Comparison of ENCODE assay signal across 27 cellular contexts in genomic region chr9:2496160-2496559, GRCh38.
"Had no signal": no experiment of that assay in that cellular context is flagged by ENCODE, and none has a peak within 500 bp of the region (broad histone marks: within the 10 kb centered on the region; RNA-seq: fewer than 3 reads in every experiment).

No MANE protein-coding gene starts in this region.

- H3K27me3 Mint-ChIP-seq: activated CD4-positive, alpha-beta memory T cell treated with anti-CD3 and anti-CD28 coated beads for 36 hours; activated CD4-positive, alpha-beta T cell treated with anti-CD3 and anti-CD28 coated beads, Interleukin-2, amount 10 ng/mL, durations not matched to agents 24 days and 14 days; activated naive CD8-positive, alpha-beta T cell treated with anti-CD3 and anti-CD28 coated beads, Interleukin-2, amount 50 U/mL, for 24 hours had no signal

- H3K4me3 Mint-ChIP-seq: activated CD4-positive, alpha-beta memory T cell treated with anti-CD3 and anti-CD28 coated beads for 36 hours; activated CD4-positive, alpha-beta T cell treated with anti-CD3 and anti-CD28 coated beads, Interleukin-2, amount 10 ng/mL, durations not matched to agents 24 days and 14 days; activated naive CD4-positive, alpha-beta T cell treated with anti-CD3 and anti-CD28 coated beads, Interleukin-2, amount 50 U/mL, for 24 hours; activated naive CD8-positive, alpha-beta T cell treated with anti-CD3 and anti-CD28 coated beads, Interleukin-2, amount 50 U/mL, for 24 hours; nephron progenitor cell; T-helper 17 cell had no signal

- H3K4me1 ChIP-seq: pancreas, prostate gland had no signal

- H3K36me3 ChIP-seq: left lung, pancreas, prostate gland, thoracic aorta, upper lobe of left lung had no signal

- H3K36me3 Mint-ChIP-seq: activated CD4-positive, alpha-beta memory T cell treated with anti-CD3 and anti-CD28 coated beads for 36 hours; activated naive CD4-positive, alpha-beta T cell treated with anti-CD3 and anti-CD28 coated beads, Interleukin-2, amount 50 U/mL, for 24 hours had no signal

- H3K27ac ChIP-seq: epithelial cell of prostate, left lung, pancreas, prostate gland, thoracic aorta, upper lobe of left lung had no signal

- H3K9me3 ChIP-seq: left lung, pancreas, prostate gland, thoracic aorta, upper lobe of left lung had no signal

- H3K4me1 Mint-ChIP-seq: activated CD4-positive, alpha-beta T cell treated with anti-CD3 and anti-CD28 coated beads, Interleukin-2, amount 10 ng/mL, durations not matched to agents 24 days and 14 days; activated naive CD4-positive, alpha-beta T cell treated with anti-CD3 and anti-CD28 coated beads, Interleukin-2, amount 50 U/mL, for 24 hours; activated naive CD8-positive, alpha-beta T cell treated with anti-CD3 and anti-CD28 coated beads, Interleukin-2, amount 50 U/mL, for 24 hours; T-helper 17 cell had no signal

- H3K4me3 ChIP-seq: left lung, pancreas, prostate gland, thoracic aorta, upper lobe of left lung had no signal

- DNase-seq: activated CD4-positive, alpha-beta memory T cell treated with anti-CD3 and anti-CD28 coated beads for 36 hours; activated CD4-positive, alpha-beta T cell treated with anti-CD3 and anti-CD28 coated beads, Interleukin-2, amount 10 ng/mL, durations not matched to agents 24 days and 14 days; activated CD4-positive, CD25-positive, alpha-beta regulatory T cell treated with anti-CD3 and anti-CD28 coated beads, Interleukin-2, amount 50 U/mL, for 72 hours; activated naive CD8-positive, alpha-beta T cell treated with anti-CD3 and anti-CD28 coated beads, Interleukin-2, amount 50 U/mL, for 24 hours; activated T-cell treated with anti-CD3 and anti-CD28 coated beads, Interleukin-2, amount 50 U/mL, for 48 hours; amygdala; central memory CD4-positive, alpha-beta T cell; dermis blood vessel endothelial cell; effector CD4-positive, alpha-beta T cell; hypothalamus; kidney glomerular epithelial cell; left lung; nephron progenitor cell; pancreas; retina; stimulated activated CD4-positive, alpha-beta T cell treated with anti-CD3 and anti-CD28 coated beads, Interleukin-15, amount 100 ng/mL, for 24 hours; stimulated activated CD4-positive, alpha-beta T cell treated with anti-CD3 and anti-CD28 coated beads, Interleukin-2, amount 100 ng/mL, for 24 hours; stimulated activated naive CD4-positive, alpha-beta T cell treated with Interleukin-2 at 50 U/mL for 16 hours; T-helper 17 cell; T1000; upper lobe of left lung had no signal

- ATAC-seq: activated naive CD8-positive, alpha-beta T cell treated with anti-CD3 and anti-CD28 coated beads, Interleukin-2, amount 50 U/mL, for 24 hours; left lung; pancreas; SK-N-SH treated with all-trans-retinoic acid at 6 μM for 48 hours; T-helper 17 cell had no signal

- H3K9me3 Mint-ChIP-seq: activated CD4-positive, alpha-beta memory T cell treated with anti-CD3 and anti-CD28 coated beads for 36 hours; activated CD4-positive, alpha-beta T cell treated with anti-CD3 and anti-CD28 coated beads, Interleukin-2, amount 10 ng/mL, durations not matched to agents 24 days and 14 days; activated naive CD4-positive, alpha-beta T cell treated with anti-CD3 and anti-CD28 coated beads, Interleukin-2, amount 50 U/mL, for 24 hours; activated naive CD8-positive, alpha-beta T cell treated with anti-CD3 and anti-CD28 coated beads, Interleukin-2, amount 50 U/mL, for 24 hours; activated T-helper 2 cell treated with anti-CD3 and anti-CD28 coated beads, Interferon-gamma antibody, Interleukin-2, Interleukin-4, amounts not matched to agents 10 μg/mL and 5 μg/mL and 100 μg/mL, durations not matched to agents 14 hours and 24 hours and 36 hours; nephron progenitor cell had no signal

- H3K27ac Mint-ChIP-seq: activated CD4-positive, alpha-beta memory T cell treated with anti-CD3 and anti-CD28 coated beads for 36 hours; activated CD4-positive, alpha-beta T cell treated with anti-CD3 and anti-CD28 coated beads, Interleukin-2, amount 10 ng/mL, durations not matched to agents 24 days and 14 days; activated naive CD4-positive, alpha-beta T cell treated with anti-CD3 and anti-CD28 coated beads, Interleukin-2, amount 50 U/mL, for 24 hours; activated naive CD8-positive, alpha-beta T cell treated with anti-CD3 and anti-CD28 coated beads, Interleukin-2, amount 50 U/mL, for 24 hours; activated T-helper 2 cell treated with anti-CD3 and anti-CD28 coated beads, Interferon-gamma antibody, Interleukin-2, Interleukin-4, amounts not matched to agents 10 μg/mL and 5 μg/mL and 100 μg/mL, durations not matched to agents 14 hours and 24 hours and 36 hours; nephron progenitor cell; T-helper 17 cell had no signal

- H3K27me3 ChIP-seq: left lung, pancreas, upper lobe of left lung had no signal
